1 cellular context compared by ENCODE assay signal in genomic region chr2:240560084-240560479, GRCh38.
A peak's percentile ranks its signal among the peaks of the same experiment; 100 is the strongest.
TF ChIP-seq lines count a peak whose summit lies in the region.

Gene DUSP28, plus strand, starts transcription at chr2:240560357. Its CDS starts 328 bp downstream, at chr2:240560685.

TF ChIP-seq in K562, 482 proteins besides CTCF, POLR2A, EP300 and RAD21 (continued from another document and continues in another):
- peak; percentile 68 for TF ChIP-seq POLR2B (IDR thresholded peaks at IDR 0.05; ENCODE audit: low read depth, partially characterized antibody)
- TF ChIP-seq SMARCB1 (IDR thresholded peaks at IDR 0.05; ENCODE audit: insufficient read length, low read depth): no peak
- TF ChIP-seq ZNF24 (IDR thresholded peaks at IDR 0.05): no peak
- TF ChIP-seq, protein P1, sequence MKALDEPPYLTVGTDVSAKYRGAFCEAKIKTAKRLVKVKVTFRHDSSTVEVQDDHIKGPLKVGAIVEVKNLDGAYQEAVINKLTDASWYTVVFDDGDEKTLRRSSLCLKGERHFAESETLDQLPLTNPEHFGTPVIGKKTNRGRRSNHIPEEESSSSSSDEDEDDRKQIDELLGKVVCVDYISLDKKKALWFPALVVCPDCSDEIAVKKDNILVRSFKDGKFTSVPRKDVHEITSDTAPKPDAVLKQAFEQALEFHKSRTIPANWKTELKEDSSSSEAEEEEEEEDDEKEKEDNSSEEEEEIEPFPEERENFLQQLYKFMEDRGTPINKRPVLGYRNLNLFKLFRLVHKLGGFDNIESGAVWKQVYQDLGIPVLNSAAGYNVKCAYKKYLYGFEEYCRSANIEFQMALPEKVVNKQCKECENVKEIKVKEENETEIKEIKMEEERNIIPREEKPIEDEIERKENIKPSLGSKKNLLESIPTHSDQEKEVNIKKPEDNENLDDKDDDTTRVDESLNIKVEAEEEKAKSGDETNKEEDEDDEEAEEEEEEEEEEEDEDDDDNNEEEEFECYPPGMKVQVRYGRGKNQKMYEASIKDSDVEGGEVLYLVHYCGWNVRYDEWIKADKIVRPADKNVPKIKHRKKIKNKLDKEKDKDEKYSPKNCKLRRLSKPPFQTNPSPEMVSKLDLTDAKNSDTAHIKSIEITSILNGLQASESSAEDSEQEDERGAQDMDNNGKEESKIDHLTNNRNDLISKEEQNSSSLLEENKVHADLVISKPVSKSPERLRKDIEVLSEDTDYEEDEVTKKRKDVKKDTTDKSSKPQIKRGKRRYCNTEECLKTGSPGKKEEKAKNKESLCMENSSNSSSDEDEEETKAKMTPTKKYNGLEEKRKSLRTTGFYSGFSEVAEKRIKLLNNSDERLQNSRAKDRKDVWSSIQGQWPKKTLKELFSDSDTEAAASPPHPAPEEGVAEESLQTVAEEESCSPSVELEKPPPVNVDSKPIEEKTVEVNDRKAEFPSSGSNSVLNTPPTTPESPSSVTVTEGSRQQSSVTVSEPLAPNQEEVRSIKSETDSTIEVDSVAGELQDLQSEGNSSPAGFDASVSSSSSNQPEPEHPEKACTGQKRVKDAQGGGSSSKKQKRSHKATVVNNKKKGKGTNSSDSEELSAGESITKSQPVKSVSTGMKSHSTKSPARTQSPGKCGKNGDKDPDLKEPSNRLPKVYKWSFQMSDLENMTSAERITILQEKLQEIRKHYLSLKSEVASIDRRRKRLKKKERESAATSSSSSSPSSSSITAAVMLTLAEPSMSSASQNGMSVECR (CRISPR knock-in tag; IDR thresholded peaks at IDR 0.05): no peak
- peak; percentile 79 for TF ChIP-seq U2AF1 (optimal IDR thresholded peaks at IDR 0.05; ENCODE audit: low read depth, low read length)
- peak; percentile 34; the same call in 1 of the 2 replicates for TF ChIP-seq CREB1 (IDR thresholded peaks at IDR 0.05)
- peak; percentile 60 for TF ChIP-seq CREB1 (CRISPR knock-in tag; IDR thresholded peaks at IDR 0.05)
- peak; percentile 72 for TF ChIP-seq ZNF592 (IDR thresholded peaks at IDR 0.05)
- TF ChIP-seq, protein P2, sequence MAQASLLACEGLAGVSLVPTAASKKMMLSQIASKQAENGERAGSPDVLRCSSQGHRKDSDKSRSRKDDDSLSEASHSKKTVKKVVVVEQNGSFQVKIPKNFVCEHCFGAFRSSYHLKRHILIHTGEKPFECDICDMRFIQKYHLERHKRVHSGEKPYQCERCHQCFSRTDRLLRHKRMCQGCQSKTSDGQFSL (CRISPR knock-in tag; IDR thresholded peaks at IDR 0.05): no peak
- TF ChIP-seq, protein P2 (tag; IDR thresholded peaks at IDR 0.05): no peak
- no peak for TF ChIP-seq TARDBP (IDR thresholded peaks at IDR 0.05)
- no peak for TF ChIP-seq TRIM25 (IDR thresholded peaks at IDR 0.05; ENCODE audit: borderline replicate concordance)
- peak; percentile 77 for TF ChIP-seq CXXC5 (CRISPR knock-in tag; IDR thresholded peaks at IDR 0.05)
- TF ChIP-seq ZNF140 (CRISPR knock-in tag; IDR thresholded peaks at IDR 0.05): no peak
- TF ChIP-seq RHOXF2B (CRISPR knock-in tag; conservative IDR thresholded peaks at IDR 0.05): no peak
- no peak for TF ChIP-seq GTF2F1 (IDR thresholded peaks at IDR 0.05; ENCODE audit: low read depth, low read length)
- no peak for TF ChIP-seq TFAM (CRISPR knock-in tag; conservative IDR thresholded peaks at IDR 0.05)
- no peak for TF ChIP-seq ZSCAN32 (CRISPR knock-in tag; IDR thresholded peaks at IDR 0.05)
- TF ChIP-seq HNRNPH1 (optimal IDR thresholded peaks at IDR 0.05; ENCODE audit: low read depth, low read length): no peak
- no peak for TF ChIP-seq CEBPB (tag; IDR thresholded peaks at IDR 0.05)
- TF ChIP-seq, protein P3, sequence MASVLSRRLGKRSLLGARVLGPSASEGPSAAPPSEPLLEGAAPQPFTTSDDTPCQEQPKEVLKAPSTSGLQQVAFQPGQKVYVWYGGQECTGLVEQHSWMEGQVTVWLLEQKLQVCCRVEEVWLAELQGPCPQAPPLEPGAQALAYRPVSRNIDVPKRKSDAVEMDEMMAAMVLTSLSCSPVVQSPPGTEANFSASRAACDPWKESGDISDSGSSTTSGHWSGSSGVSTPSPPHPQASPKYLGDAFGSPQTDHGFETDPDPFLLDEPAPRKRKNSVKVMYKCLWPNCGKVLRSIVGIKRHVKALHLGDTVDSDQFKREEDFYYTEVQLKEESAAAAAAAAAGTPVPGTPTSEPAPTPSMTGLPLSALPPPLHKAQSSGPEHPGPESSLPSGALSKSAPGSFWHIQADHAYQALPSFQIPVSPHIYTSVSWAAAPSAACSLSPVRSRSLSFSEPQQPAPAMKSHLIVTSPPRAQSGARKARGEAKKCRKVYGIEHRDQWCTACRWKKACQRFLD (CRISPR knock-in tag; IDR thresholded peaks at IDR 0.05): no peak
- no peak for TF ChIP-seq KAT2B (IDR thresholded peaks at IDR 0.05; ENCODE audit: low read depth, low read length)
- no peak for TF ChIP-seq ERF (CRISPR knock-in tag; IDR thresholded peaks at IDR 0.05)
- TF ChIP-seq PTTG1 (tag; IDR thresholded peaks at IDR 0.05; ENCODE audit: low read depth): no peak
- peak; percentile 49 for TF ChIP-seq SAP30 (IDR thresholded peaks at IDR 0.05; ENCODE audit: borderline replicate concordance, insufficient read depth, low read depth, low read length, poor library complexity, severe bottlenecking)
- TF ChIP-seq ZNF584 (CRISPR knock-in tag; IDR thresholded peaks at IDR 0.05; ENCODE audit: low read depth): no peak
- no peak for TF ChIP-seq OTX1 (CRISPR knock-in tag; IDR thresholded peaks at IDR 0.05)
- peak; percentile 94 for TF ChIP-seq MYC (IDR thresholded peaks at IDR 0.05; ENCODE audit: low read depth, low read length)
- no peak for TF ChIP-seq MYC (CRISPR knock-in tag; IDR thresholded peaks at IDR 0.05; ENCODE audit: borderline replicate concordance, low read depth)
- peak in 2 of 3 experiments; percentile 34 to 55 for TF ChIP-seq YY1 (IDR thresholded peaks at IDR 0.05; ENCODE audit: borderline replicate concordance in 1 of 3, control insufficient read depth in 1 of 3, extremely low read depth in 1 of 3, insufficient read depth in 3 of 3, insufficient read length in 1 of 3, insufficient replicate concordance in 2 of 3, low read depth in 1 of 3, low read length in 2 of 3)
- no peak for TF ChIP-seq MCM5 (IDR thresholded peaks at IDR 0.05; ENCODE audit: low read depth)
- TF ChIP-seq SUPT5H (IDR thresholded peaks at IDR 0.05): peak; percentile 75
- TF ChIP-seq, protein P4, sequence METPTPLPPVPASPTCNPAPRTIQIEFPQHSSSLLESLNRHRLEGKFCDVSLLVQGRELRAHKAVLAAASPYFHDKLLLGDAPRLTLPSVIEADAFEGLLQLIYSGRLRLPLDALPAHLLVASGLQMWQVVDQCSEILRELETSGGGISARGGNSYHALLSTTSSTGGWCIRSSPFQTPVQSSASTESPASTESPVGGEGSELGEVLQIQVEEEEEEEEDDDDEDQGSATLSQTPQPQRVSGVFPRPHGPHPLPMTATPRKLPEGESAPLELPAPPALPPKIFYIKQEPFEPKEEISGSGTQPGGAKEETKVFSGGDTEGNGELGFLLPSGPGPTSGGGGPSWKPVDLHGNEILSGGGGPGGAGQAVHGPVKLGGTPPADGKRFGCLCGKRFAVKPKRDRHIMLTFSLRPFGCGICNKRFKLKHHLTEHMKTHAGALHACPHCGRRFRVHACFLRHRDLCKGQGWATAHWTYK (CRISPR knock-in tag; IDR thresholded peaks at IDR 0.05): peak; percentile 74; the same call in 1 of the 2 replicates
- peak; percentile 38; the same call in 1 of the 2 replicates for TF ChIP-seq MYNN (IDR thresholded peaks at IDR 0.05)
- no peak for TF ChIP-seq MYNN (CRISPR knock-in tag; IDR thresholded peaks at IDR 0.05)
- TF ChIP-seq, protein P5, sequence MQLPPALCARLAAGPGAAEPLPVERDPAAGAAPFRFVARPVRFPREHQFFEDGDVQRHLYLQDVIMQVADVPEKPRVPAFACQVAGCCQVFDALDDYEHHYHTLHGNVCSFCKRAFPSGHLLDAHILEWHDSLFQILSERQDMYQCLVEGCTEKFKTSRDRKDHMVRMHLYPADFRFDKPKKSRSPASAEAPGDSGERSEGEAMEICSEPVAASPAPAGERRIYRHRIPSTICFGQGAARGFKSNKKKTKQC (CRISPR knock-in tag; IDR thresholded peaks at IDR 0.05): 0 out of 2 replicates have a peak, but pooled peaks have one; percentile 6
- TF ChIP-seq EP400 (IDR thresholded peaks at IDR 0.05): peak; percentile 81; the same call in 1 of the 2 replicates
- no peak for TF ChIP-seq ZNF347 (CRISPR knock-in tag; IDR thresholded peaks at IDR 0.05; ENCODE audit: low read depth)
- TF ChIP-seq BRCA1 (IDR thresholded peaks at IDR 0.05): no peak
- TF ChIP-seq BRCA1 (CRISPR knock-in tag; IDR thresholded peaks at IDR 0.05): no peak
- no peak for TF ChIP-seq ZNF253 (CRISPR knock-in tag; conservative IDR thresholded peaks at IDR 0.05)
- TF ChIP-seq ZNF184 (CRISPR knock-in tag; IDR thresholded peaks at IDR 0.05): no peak
- TF ChIP-seq ILK (tag; IDR thresholded peaks at IDR 0.05; ENCODE audit: borderline replicate concordance, low read depth): no peak
- no peak for TF ChIP-seq ETS2 (tag; IDR thresholded peaks at IDR 0.05; ENCODE audit: borderline replicate concordance, poor library complexity, severe bottlenecking)
- TF ChIP-seq PRPF4 (IDR thresholded peaks at IDR 0.05; ENCODE audit: insufficient read depth, low read depth, low read length, poor library complexity, severe bottlenecking): peak; percentile 26
- TF ChIP-seq, protein P6, sequence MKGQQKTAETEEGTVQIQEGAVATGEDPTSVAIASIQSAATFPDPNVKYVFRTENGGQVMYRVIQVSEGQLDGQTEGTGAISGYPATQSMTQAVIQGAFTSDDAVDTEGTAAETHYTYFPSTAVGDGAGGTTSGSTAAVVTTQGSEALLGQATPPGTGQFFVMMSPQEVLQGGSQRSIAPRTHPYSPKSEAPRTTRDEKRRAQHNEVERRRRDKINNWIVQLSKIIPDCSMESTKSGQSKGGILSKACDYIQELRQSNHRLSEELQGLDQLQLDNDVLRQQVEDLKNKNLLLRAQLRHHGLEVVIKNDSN (CRISPR knock-in tag; IDR thresholded peaks at IDR 0.05): peak; percentile 75
- TF ChIP-seq CCNT2 (IDR thresholded peaks at IDR 0.05; ENCODE audit: borderline replicate concordance, extremely low read depth, insufficient read length, low read depth, low read length): peak; percentile 59
- no peak for TF ChIP-seq BCL6 (CRISPR knock-in tag; IDR thresholded peaks at IDR 0.05)
- TF ChIP-seq ETV5 (CRISPR knock-in tag; IDR thresholded peaks at IDR 0.05; ENCODE audit: low read depth): 0 out of 2 replicates have a peak, but pooled peaks have one; percentile 21
- TF ChIP-seq ZNF212 (CRISPR knock-in tag; IDR thresholded peaks at IDR 0.05): no peak
